ENCODE assay signal across 8 cellular contexts in genomic region chr7:129095258-129095657, GRCh38. TPM values are rescaled to one million over a fixed set of nuclear protein-coding genes. Genes with fewer than 3 reads are reported as not detected.
DNase-seq lines count a peak whose midpoint lies in the region; ATAC-seq, FAIRE-seq and TF ChIP-seq lines count a peak whose summit lies in the region.

No MANE protein-coding gene starts in this region.

- FAIRE-seq in kidney (lab: Jason Lieb, UNC), result no peak

- peaks cover 0 to 2% of the 10 kb centered on the region in 2 donors for H3K27me3 Mint-ChIP-seq in T-cell

- POLR2A ChIA-PET in T-cell (lab: Charles Lee), result interaction anchor here in 1 of 2 donors (0.6 kb wide), 1 partner anchor 194 kb away, joined by 3 read pairs; no protein-coding TSS in a partner anchor

- H3K4me3 Mint-ChIP-seq in T-cell, result peak overlapping the region; percentile 45 to 47 (median 46)

- peak in 29 of 34 experiments; percentile 2 to 65 (median 25) for DNase-seq in T-cell
- no peak for DNase-seq in NCI-H2227 (lab: John Stamatoyannopoulos, UW; ENCODE audit: unreplicated experiment)
- DNase-seq in AG20443 (ENCODE audit: low spot score), result no peak
- DNase-seq in kidney, result no peak
- no peak for DNase-seq in NCI-H1092 treated with DMSO at 0.1 percent for 48 hours (lab: John Stamatoyannopoulos, UW)

- no peaks in the 10 kb centered on the region for H3K27me3 ChIP-seq in BLaER1

- H3K27ac ChIP-seq in BLaER1 (peak overlapping the region; percentile 23; the same call in 1 of the 2 replicates), kidney (ENCODE audit: low read depth in 2 of 2, low read length in 2 of 2) (no peak overlapping the region)

- no peaks in the 10 kb centered on the region for H3K36me3 Mint-ChIP-seq in T-cell

- TF ChIP-seq CTCF in kidney (IDR thresholded peaks at IDR 0.05; ENCODE audit: borderline replicate concordance, extremely low read depth, insufficient read depth), result no peak

- peaks cover 15 to 20% (median 20%) of the 10 kb centered on the region in 3 donors for H3K4me1 Mint-ChIP-seq in T-cell

- no peaks in the 10 kb centered on the region for H3K9me3 ChIP-seq in BLaER1
- no peaks in the 10 kb centered on the region for H3K9me3 ChIP-seq in kidney (ENCODE audit: control insufficient read depth in 1 of 2, low read length in 2 of 2)

- ATAC-seq in GM18909 (IDR thresholded peaks at IDR 0.05; ENCODE audit: poor library complexity, unreplicated experiment) (peak; percentile 83), HG02870 (IDR thresholded peaks at IDR 0.05; ENCODE audit: unreplicated experiment) (peak; percentile 58), T-cell (replicated peaks in 1 of 4) (peak; percentile 82 to 96 (median 92))

- H3K4me3 ChIP-seq in BLaER1, result no peak overlapping the region
- H3K4me3 ChIP-seq in kidney (ENCODE audit: low read length in 2 of 2), result no peak overlapping the region

- H3K9ac ChIP-seq in BLaER1 (no peak overlapping the region), kidney (ENCODE audit: low read length in 2 of 2) (no peak overlapping the region)

- peak overlapping the region; percentile 57 for H3K4me2 ChIP-seq in BLaER1

- H4K20me1 ChIP-seq in BLaER1, result no peaks in the 10 kb centered on the region

- intact Hi-C loops in kidney (cut with DNase I), result no loop called here

- CTCF ChIA-PET in T-cell (lab: Charles Lee), result interaction anchor here in 1 of 2 donors (0.6 kb wide), 1 partner anchor 500 kb away, joined by 5 read pairs; no protein-coding TSS in a partner anchor

- H3K36me3 ChIP-seq in BLaER1 (no peaks in the 10 kb centered on the region), kidney (ENCODE audit: control insufficient read depth in 1 of 2, insufficient read depth in 2 of 2, low read length in 2 of 2) (no peaks in the 10 kb centered on the region)

- H3K9me3 Mint-ChIP-seq in T-cell, result no peaks in the 10 kb centered on the region

- H3K27ac Mint-ChIP-seq in T-cell, result peak overlapping the region; percentile 89

- H3K4me1 ChIP-seq in BLaER1 (peaks cover 45% of the 10 kb centered on the region), kidney (ENCODE audit: control insufficient read depth in 1 of 2, insufficient read depth in 1 of 2, low read depth in 1 of 2, low read length in 2 of 2) (peaks cover 9 to 10% of the 10 kb centered on the region in 2 donors)

RNA-seq across cellular contexts. Expression of gene TNPO3, which starts 40.3 kb away (rescaled TPM):
- 10 to 100 TPM; 26.5 to 39.9 (median 35.9) TPM for total RNA-seq in T-cell
- total RNA-seq in kidney, result 35.7 TPM
- polyA plus RNA-seq in kidney (ENCODE audit: insufficient read depth, low read depth, low replicate concordance), result 20.1 TPM

RNA-seq across cellular contexts. Expression of gene TSPAN33, which starts 49.2 kb away (rescaled TPM):
- total RNA-seq in T-cell, result 1 to 10 TPM; 5.6 to 7.1 (median 5.9) TPM
- 54.9 TPM for total RNA-seq in kidney
- 316 TPM for polyA plus RNA-seq in kidney (ENCODE audit: insufficient read depth, low read depth, low replicate concordance)

Comparison
In these comparisons a context has a peak if more than half of its experiments do, and no peak if none do; other contexts are left out.
1. DNase-seq: peak in T-cell (29 of 34); none in NCI-H2227 (single experiment), AG20443 (single experiment), kidney (single experiment) and NCI-H1092 treated with DMSO at 0.1 percent for 48 hours (single experiment).
2. Peak in every context shown above with its lines, with median percentiles within 50 percentile points of each other: ATAC-seq.